ENCODE assay signal across 1 cellular context in genomic region chr1:3175486-3175885, GRCh38.
TF ChIP-seq lines count a peak whose summit lies in the region.

No MANE protein-coding gene starts in this region.

TF ChIP-seq in H1, 55 proteins besides CTCF, POLR2A, EP300 and RAD21 (continued from another document):
- no peak for TF ChIP-seq ATF2 (IDR thresholded peaks at IDR 0.05; ENCODE audit: low read length)
- no peak for TF ChIP-seq GABPA (IDR thresholded peaks at IDR 0.05; ENCODE audit: borderline replicate concordance, insufficient read depth, low read length)
- TF ChIP-seq SP4 (IDR thresholded peaks at IDR 0.05; ENCODE audit: low read length), result no peak
- no peak for TF ChIP-seq FOSL1 (IDR thresholded peaks at IDR 0.05; ENCODE audit: insufficient read depth, low read depth, low read length)
- no peak for TF ChIP-seq GTF2F1 (IDR thresholded peaks at IDR 0.05; ENCODE audit: borderline replicate concordance, low read depth, low read length)
